In the genomic region with DNA sequence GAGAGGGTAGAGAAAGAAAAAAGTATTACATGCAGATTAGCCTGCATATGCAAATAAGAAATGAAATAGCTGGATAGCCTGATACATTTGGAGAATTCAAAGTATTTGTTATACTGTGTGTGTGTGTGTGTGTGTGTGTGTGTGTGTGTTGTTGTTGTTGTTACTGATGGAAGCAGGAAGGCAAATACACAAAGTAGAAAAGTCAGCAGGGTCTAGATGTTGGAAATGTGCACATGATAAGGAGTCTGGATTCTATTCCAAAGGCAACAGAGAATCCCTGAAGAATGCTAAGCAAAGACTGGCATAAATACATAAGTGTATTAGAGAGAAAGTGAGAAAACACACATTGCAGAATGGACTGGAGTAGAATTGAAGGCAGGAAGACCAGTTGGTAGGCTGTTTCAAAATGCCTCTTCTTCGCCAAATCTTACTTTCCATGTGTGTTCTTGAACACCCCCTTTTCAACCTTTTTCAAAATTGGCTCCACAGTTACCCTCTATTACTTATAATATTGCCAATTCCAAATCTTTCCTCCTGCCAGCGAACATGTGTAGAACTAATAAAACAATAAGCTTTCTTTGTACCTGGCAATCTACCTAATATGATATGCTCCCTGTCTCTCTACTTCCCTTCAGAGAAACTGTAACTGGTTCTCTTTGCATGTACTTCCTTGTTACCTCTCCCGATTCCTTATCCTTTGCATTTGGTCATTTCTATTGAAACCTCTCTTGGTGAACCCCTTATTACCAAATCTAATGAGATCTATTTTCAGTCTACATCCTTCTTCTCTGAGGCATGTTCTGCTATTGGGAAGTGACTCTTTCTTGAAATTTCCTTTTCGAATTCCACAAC, we compare ENCODE assay signal across 1 cellular context.
TF ChIP-seq lines count a peak whose summit lies in the region.

No MANE protein-coding gene starts in this region.

TF ChIP-seq in K562, 482 proteins besides CTCF, POLR2A, EP300 and RAD21 (continued from another document and continues in another):
- TF ChIP-seq, protein P1, sequence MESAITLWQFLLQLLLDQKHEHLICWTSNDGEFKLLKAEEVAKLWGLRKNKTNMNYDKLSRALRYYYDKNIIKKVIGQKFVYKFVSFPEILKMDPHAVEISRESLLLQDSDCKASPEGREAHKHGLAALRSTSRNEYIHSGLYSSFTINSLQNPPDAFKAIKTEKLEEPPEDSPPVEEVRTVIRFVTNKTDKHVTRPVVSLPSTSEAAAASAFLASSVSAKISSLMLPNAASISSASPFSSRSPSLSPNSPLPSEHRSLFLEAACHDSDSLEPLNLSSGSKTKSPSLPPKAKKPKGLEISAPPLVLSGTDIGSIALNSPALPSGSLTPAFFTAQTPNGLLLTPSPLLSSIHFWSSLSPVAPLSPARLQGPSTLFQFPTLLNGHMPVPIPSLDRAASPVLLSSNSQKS (CRISPR knock-in tag; IDR thresholded peaks at IDR 0.05), result no peak
- TF ChIP-seq SRSF9 (IDR thresholded peaks at IDR 0.05; ENCODE audit: borderline replicate concordance, low read depth, low read length), result no peak
- TF ChIP-seq GTF2B (IDR thresholded peaks at IDR 0.05; ENCODE audit: extremely low read depth, insufficient read length), result no peak
- no peak for TF ChIP-seq NFE2L1 (tag; IDR thresholded peaks at IDR 0.05; ENCODE audit: borderline replicate concordance, low read depth)
- no peak for TF ChIP-seq ZNF609 (CRISPR knock-in tag; IDR thresholded peaks at IDR 0.05; ENCODE audit: borderline replicate concordance)
- no peak for TF ChIP-seq ESRRB (CRISPR knock-in tag; IDR thresholded peaks at IDR 0.05; ENCODE audit: borderline replicate concordance)
- no peak for TF ChIP-seq BCOR (IDR thresholded peaks at IDR 0.05)
- TF ChIP-seq POLR2G (IDR thresholded peaks at IDR 0.05; ENCODE audit: low read depth, low read length), result 0 out of 2 replicates have a peak, but pooled peaks have one; percentile 34
- TF ChIP-seq ZNF830 (CRISPR knock-in tag; IDR thresholded peaks at IDR 0.05), result no peak
- TF ChIP-seq ZNF3 (CRISPR knock-in tag; IDR thresholded peaks at IDR 0.05), result no peak
- TF ChIP-seq TSC22D4 (tag; IDR thresholded peaks at IDR 0.05), result no peak
- TF ChIP-seq CBFA2T2 (conservative IDR thresholded peaks at IDR 0.05), result no peak
- peak; percentile 22 for TF ChIP-seq NCOA4 (IDR thresholded peaks at IDR 0.05; ENCODE audit: partially characterized antibody)
- TF ChIP-seq FOXA1 (IDR thresholded peaks at IDR 0.05; ENCODE audit: borderline replicate concordance), result no peak
- TF ChIP-seq, protein P2, sequence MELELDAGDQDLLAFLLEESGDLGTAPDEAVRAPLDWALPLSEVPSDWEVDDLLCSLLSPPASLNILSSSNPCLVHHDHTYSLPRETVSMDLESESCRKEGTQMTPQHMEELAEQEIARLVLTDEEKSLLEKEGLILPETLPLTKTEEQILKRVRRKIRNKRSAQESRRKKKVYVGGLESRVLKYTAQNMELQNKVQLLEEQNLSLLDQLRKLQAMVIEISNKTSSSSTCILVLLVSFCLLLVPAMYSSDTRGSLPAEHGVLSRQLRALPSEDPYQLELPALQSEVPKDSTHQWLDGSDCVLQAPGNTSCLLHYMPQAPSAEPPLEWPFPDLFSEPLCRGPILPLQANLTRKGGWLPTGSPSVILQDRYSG (tag; conservative IDR thresholded peaks at IDR 0.05; ENCODE audit: low read depth), result no peak
- no peak for TF ChIP-seq XRCC5 (IDR thresholded peaks at IDR 0.05; ENCODE audit: low read depth, low read length)
- no peak for TF ChIP-seq NEUROD1 (IDR thresholded peaks at IDR 0.05; ENCODE audit: borderline replicate concordance, low read depth, low read length, partially characterized antibody)
- TF ChIP-seq, protein P3, sequence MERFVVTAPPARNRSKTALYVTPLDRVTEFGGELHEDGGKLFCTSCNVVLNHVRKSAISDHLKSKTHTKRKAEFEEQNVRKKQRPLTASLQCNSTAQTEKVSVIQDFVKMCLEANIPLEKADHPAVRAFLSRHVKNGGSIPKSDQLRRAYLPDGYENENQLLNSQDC (CRISPR knock-in tag; IDR thresholded peaks at IDR 0.05), result no peak
- 0 out of 4 replicates have a peak, but pooled peaks of 1 of the 2 experiments have one; percentile 25 for TF ChIP-seq TEAD1 (CRISPR knock-in tag; IDR thresholded peaks at IDR 0.05)
- TF ChIP-seq ZEB2 (IDR thresholded peaks at IDR 0.05), result peak; percentile 21; the same call in 1 of the 2 replicates
- TF ChIP-seq ARHGAP35 (IDR thresholded peaks at IDR 0.05; ENCODE audit: partially characterized antibody), result no peak
- 0 out of 2 replicates have a peak, but pooled peaks have one; percentile 2 for TF ChIP-seq SNIP1 (IDR thresholded peaks at IDR 0.05; ENCODE audit: low read depth)
- TF ChIP-seq NR4A1 (CRISPR knock-in tag; IDR thresholded peaks at IDR 0.05), result no peak
- no peak for TF ChIP-seq NR4A1 (tag; IDR thresholded peaks at IDR 0.05)
- TF ChIP-seq ERF (CRISPR knock-in tag; IDR thresholded peaks at IDR 0.05), result no peak
- TF ChIP-seq, protein P4, sequence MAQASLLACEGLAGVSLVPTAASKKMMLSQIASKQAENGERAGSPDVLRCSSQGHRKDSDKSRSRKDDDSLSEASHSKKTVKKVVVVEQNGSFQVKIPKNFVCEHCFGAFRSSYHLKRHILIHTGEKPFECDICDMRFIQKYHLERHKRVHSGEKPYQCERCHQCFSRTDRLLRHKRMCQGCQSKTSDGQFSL (CRISPR knock-in tag; IDR thresholded peaks at IDR 0.05), result no peak
- TF ChIP-seq, protein P4 (tag; IDR thresholded peaks at IDR 0.05), result no peak
- TF ChIP-seq, protein P5, sequence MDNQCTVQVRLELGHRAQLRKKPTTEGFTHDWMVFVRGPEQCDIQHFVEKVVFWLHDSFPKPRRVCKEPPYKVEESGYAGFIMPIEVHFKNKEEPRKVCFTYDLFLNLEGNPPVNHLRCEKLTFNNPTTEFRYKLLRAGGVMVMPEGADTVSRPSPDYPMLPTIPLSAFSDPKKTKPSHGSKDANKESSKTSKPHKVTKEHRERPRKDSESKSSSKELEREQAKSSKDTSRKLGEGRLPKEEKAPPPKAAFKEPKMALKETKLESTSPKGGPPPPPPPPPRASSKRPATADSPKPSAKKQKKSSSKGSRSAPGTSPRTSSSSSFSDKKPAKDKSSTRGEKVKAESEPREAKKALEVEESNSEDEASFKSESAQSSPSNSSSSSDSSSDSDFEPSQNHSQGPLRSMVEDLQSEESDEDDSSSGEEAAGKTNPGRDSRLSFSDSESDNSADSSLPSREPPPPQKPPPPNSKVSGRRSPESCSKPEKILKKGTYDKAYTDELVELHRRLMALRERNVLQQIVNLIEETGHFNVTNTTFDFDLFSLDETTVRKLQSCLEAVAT (IDR thresholded peaks at IDR 0.05), result peak; percentile 96 to 97
- TF ChIP-seq SNAPC5 (CRISPR knock-in tag; IDR thresholded peaks at IDR 0.05), result no peak
- TF ChIP-seq PRMT5 (CRISPR knock-in tag; IDR thresholded peaks at IDR 0.05), result no peak
- TF ChIP-seq ZFP36 (IDR thresholded peaks at IDR 0.05; ENCODE audit: low read depth, low read length, partially characterized antibody), result no peak
- TF ChIP-seq DACH1 (IDR thresholded peaks at IDR 0.05; ENCODE audit: partially characterized antibody), result no peak
- TF ChIP-seq THRAP3 (IDR thresholded peaks at IDR 0.05; ENCODE audit: borderline replicate concordance), result peak; percentile 95
- TF ChIP-seq SMARCA5 (IDR thresholded peaks at IDR 0.05), result peak; percentile 81; the same call in 1 of the 2 replicates
- peak; percentile 54; the same call in 1 of the 2 replicates for TF ChIP-seq NFATC3 (IDR thresholded peaks at IDR 0.05)
- TF ChIP-seq ZC3H4 (CRISPR knock-in tag; IDR thresholded peaks at IDR 0.05; ENCODE audit: borderline replicate concordance), result no peak
- no peak for TF ChIP-seq HNRNPUL1 (IDR thresholded peaks at IDR 0.05; ENCODE audit: low read length)
- TF ChIP-seq RUNX1 (IDR thresholded peaks at IDR 0.05; ENCODE audit: low read depth), result no peak
- no peak for TF ChIP-seq HMG20A (CRISPR knock-in tag; conservative IDR thresholded peaks at IDR 0.05)
- TF ChIP-seq ZNF444 (CRISPR knock-in tag; IDR thresholded peaks at IDR 0.05), result no peak
- TF ChIP-seq, protein P6, sequence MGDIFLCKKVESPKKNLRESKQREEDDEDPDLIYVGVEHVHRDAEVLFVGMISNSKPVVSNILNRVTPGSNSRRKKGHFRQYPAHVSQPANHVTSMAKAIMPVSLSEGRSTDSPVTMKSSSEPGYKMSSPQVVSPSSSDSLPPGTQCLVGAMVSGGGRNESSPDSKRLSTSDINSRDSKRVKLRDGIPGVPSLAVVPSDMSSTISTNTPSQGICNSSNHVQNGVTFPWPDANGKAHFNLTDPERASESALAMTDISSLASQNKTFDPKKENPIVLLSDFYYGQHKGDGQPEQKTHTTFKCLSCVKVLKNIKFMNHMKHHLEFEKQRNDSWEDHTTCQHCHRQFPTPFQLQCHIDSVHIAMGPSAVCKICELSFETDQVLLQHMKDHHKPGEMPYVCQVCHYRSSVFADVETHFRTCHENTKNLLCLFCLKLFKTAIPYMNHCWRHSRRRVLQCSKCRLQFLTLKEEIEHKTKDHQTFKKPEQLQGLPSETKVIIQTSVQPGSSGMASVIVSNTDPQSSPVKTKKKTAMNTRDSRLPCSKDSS (IDR thresholded peaks at IDR 0.05; ENCODE audit: low read depth, partially characterized antibody), result no peak
- TF ChIP-seq SREBF2 (CRISPR knock-in tag; IDR thresholded peaks at IDR 0.05), result no peak
- no peak for TF ChIP-seq NR2C2 (CRISPR knock-in tag; IDR thresholded peaks at IDR 0.05)
- peak; percentile 6; the same call in 1 of the 2 replicates for TF ChIP-seq NR2C2 (tag; IDR thresholded peaks at IDR 0.05)
- TF ChIP-seq, protein P7, sequence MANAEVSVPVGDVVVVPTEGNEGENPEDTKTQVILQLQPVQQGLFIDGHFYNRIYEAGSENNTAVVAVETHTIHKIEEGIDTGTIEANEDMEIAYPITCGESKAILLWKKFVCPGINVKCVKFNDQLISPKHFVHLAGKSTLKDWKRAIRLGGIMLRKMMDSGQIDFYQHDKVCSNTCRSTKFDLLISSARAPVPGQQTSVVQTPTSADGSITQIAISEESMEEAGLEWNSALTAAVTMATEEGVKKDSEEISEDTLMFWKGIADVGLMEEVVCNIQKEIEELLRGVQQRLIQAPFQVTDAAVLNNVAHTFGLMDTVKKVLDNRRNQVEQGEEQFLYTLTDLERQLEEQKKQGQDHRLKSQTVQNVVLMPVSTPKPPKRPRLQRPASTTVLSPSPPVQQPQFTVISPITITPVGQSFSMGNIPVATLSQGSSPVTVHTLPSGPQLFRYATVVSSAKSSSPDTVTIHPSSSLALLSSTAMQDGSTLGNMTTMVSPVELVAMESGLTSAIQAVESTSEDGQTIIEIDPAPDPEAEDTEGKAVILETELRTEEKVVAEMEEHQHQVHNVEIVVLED (CRISPR knock-in tag; IDR thresholded peaks at IDR 0.05), result no peak
- TF ChIP-seq POLR2AphosphoS2 (IDR thresholded peaks at IDR 0.05; ENCODE audit: low read length), result no peak
- TF ChIP-seq, protein P8, sequence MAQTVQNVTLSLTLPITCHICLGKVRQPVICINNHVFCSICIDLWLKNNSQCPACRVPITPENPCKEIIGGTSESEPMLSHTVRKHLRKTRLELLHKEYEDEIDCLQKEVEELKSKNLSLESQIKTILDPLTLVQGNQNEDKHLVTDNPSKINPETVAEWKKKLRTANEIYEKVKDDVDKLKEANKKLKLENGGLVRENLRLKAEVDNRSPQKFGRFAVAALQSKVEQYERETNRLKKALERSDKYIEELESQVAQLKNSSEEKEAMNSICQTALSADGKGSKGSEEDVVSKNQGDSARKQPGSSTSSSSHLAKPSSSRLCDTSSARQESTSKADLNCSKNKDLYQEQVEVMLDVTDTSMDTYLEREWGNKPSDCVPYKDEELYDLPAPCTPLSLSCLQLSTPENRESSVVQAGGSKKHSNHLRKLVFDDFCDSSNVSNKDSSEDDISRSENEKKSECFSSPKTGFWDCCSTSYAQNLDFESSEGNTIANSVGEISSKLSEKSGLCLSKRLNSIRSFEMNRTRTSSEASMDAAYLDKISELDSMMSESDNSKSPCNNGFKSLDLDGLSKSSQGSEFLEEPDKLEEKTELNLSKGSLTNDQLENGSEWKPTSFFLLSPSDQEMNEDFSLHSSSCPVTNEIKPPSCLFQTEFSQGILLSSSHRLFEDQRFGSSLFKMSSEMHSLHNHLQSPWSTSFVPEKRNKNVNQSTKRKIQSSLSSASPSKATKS (CRISPR knock-in tag; IDR thresholded peaks at IDR 0.05), result no peak
- 0 out of 2 replicates have a peak, but pooled peaks have one; percentile 14 for TF ChIP-seq MTA1 (IDR thresholded peaks at IDR 0.05; ENCODE audit: borderline replicate concordance)
- TF ChIP-seq BRF1 (IDR thresholded peaks at IDR 0.05; ENCODE audit: borderline replicate concordance, extremely low read depth, insufficient read length), result no peak
